In the genomic region with DNA sequence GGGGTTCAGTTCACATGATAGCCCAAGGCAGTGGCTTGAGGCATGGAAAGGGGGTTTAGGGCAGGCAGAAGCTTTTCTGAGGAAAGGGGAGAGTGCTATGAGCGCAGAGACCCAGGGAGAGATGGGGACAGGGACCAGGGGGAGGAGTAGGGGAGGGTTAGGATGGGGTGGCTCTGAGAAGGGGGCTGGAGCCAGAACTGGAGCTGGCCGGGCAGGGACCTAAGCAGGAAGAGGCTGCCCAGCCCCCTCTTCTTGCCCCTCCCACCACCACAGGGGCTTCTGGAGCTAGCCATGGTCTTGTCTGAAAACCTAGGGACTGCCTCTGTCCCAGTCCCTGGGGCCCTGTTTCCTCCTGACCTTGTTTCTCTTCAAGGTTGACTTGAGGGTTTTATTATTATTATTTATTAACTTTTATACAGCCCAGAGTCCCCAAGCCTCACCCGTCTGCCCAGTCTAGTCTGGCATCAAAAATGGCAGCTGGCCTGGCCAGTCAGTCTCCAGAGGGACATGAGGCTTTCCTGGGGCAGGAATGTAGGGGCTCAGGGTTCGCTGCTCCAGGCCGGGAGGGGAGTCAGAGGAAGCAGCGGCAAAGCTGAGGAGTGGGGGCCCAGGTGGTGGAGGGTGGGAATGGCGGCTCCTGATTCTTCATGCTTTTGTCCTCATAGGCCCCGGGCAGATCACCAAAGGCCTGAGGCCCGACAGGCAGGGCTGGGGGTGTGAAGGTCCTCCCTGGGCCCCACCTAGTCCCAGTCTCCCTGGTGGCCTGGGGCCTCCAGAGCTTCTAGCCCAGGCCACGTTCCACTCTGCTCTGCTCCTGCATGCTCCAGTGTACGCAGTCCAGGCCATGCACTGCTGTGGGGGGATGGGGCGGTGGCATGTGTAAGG, we compare ENCODE assay signal across 8 cellular contexts. TPM values are rescaled to one million over a fixed set of nuclear protein-coding genes. Genes with fewer than 3 reads are reported as not detected.
DNase-seq lines count a peak whose midpoint lies in the region; ATAC-seq and TF ChIP-seq lines count a peak whose summit lies in the region.

No MANE protein-coding gene starts in this region.

- H3K4me3 Mint-ChIP-seq in CD4-positive, CD25-positive, alpha-beta regulatory T cell = peak overlapping the region; percentile 33 to 56 (median 46)

- no peak overlapping the region for H3K4me3 ChIP-seq in CD4-positive, CD25-positive, alpha-beta regulatory T cell (ENCODE audit: low read depth, low read length)
- H3K4me3 ChIP-seq in esophagus squamous epithelium (peak overlapping the region in 2 of 4 donors; percentile 91 to 94), ovary (no peak overlapping the region)

- H3K27ac Mint-ChIP-seq in CD4-positive, CD25-positive, alpha-beta regulatory T cell = peak overlapping the region; percentile 4 to 90 (median 62)

- no peak for TF ChIP-seq POLR2A in esophagus squamous epithelium (IDR thresholded peaks at IDR 0.05)
- TF ChIP-seq POLR2A in ovary (IDR thresholded peaks at IDR 0.05) = no peak

- no peak for DNase-seq in CD4-positive, CD25-positive, alpha-beta regulatory T cell
- no peak for DNase-seq in RWPE1 (ENCODE audit: low spot score)
- no peak for DNase-seq in esophagus squamous epithelium (lab: John Stamatoyannopoulos, UW)
- no peak for DNase-seq in ovary
- DNase-seq in OCI-M2 (lab: John Stamatoyannopoulos, UW; ENCODE audit: unreplicated experiment) = no peak
- no peak for DNase-seq in HT-29 (ENCODE audit: low spot score)

- peaks cover 83% of the 10 kb centered on the region for H3K4me1 ChIP-seq in CD4-positive, CD25-positive, alpha-beta regulatory T cell (ENCODE audit: control insufficient read depth, insufficient read depth, low read length, poor library complexity, severe bottlenecking)
- H3K4me1 ChIP-seq in esophagus squamous epithelium = peaks cover 57 to 91% (median 66%) of the 10 kb centered on the region in 3 donors
- H3K4me1 ChIP-seq in ovary (ENCODE audit: insufficient read depth) = peaks cover 35% of the 10 kb centered on the region

- H3K9me3 ChIP-seq in CD4-positive, CD25-positive, alpha-beta regulatory T cell (ENCODE audit: control insufficient read depth in 2 of 2, low read length in 2 of 2) = no peaks in the 10 kb centered on the region
- no peaks in the 10 kb centered on the region for H3K9me3 ChIP-seq in esophagus squamous epithelium
- no peaks in the 10 kb centered on the region for H3K9me3 ChIP-seq in ovary

- CTCF ChIA-PET in RWPE1 (lab: Yijun Ruan, JAX) = interaction anchor here (0.6 to 0.7 kb wide), 3 partner anchors 23 to 703 kb away, joined by 4 to 5 read pairs (median 4); no protein-coding TSS in a partner anchor

- H3K36me3 ChIP-seq in CD4-positive, CD25-positive, alpha-beta regulatory T cell (ENCODE audit: control insufficient read depth, insufficient read depth, low read length) = peaks cover 30% of the 10 kb centered on the region
- peaks cover 0 to 42% (median 11%) of the 10 kb centered on the region in 3 donors for H3K36me3 ChIP-seq in esophagus squamous epithelium
- no peaks in the 10 kb centered on the region for H3K36me3 ChIP-seq in ovary

- H3K27me3 Mint-ChIP-seq in CD4-positive, CD25-positive, alpha-beta regulatory T cell = no peaks in the 10 kb centered on the region

- 40 to 45% methylated on average over 3 to 4 of the region's 12 CpGs for WGBS in esophagus squamous epithelium, 2 donors
- WGBS in ovary, 3 donors = 62 to 66% (median 64%) methylated on average over 12 of the region's 12 CpGs

- no peaks in the 10 kb centered on the region for H3K27me3 ChIP-seq in CD4-positive, CD25-positive, alpha-beta regulatory T cell (ENCODE audit: control insufficient read depth, insufficient read depth, low read length)
- H3K27me3 ChIP-seq in esophagus squamous epithelium (no peaks in the 10 kb centered on the region), ovary (no peaks in the 10 kb centered on the region)

- peaks cover 13% of the 10 kb centered on the region for H3K36me3 Mint-ChIP-seq in CD4-positive, CD25-positive, alpha-beta regulatory T cell

- peaks cover 0 to 82% (median 42%) of the 10 kb centered on the region in 4 donors for H3K4me1 Mint-ChIP-seq in CD4-positive, CD25-positive, alpha-beta regulatory T cell

- TF ChIP-seq CTCF in RWPE1 (conservative IDR thresholded peaks at IDR 0.05; ENCODE audit: low read depth) = no peak
- no peak for TF ChIP-seq CTCF in esophagus squamous epithelium (IDR thresholded peaks at IDR 0.05)
- no peak for TF ChIP-seq CTCF in ovary (IDR thresholded peaks at IDR 0.05)

- intact Hi-C loops in esophagus squamous epithelium (cut with DNase I) (no loop called here), ovary (cut with DNase I) (loop anchor here in 3 of 4 donors (5.0 to 10.0 kb wide), 3 partner anchors 55 to 65 kb away; a partner anchor contains a TSS)

- no peak for ATAC-seq in CD4-positive, CD25-positive, alpha-beta regulatory T cell (ENCODE audit: low read depth in 2 of 2)
- ATAC-seq in HG02938 (IDR thresholded peaks at IDR 0.05; ENCODE audit: unreplicated experiment) (no peak), HG03457 (IDR thresholded peaks at IDR 0.05; ENCODE audit: unreplicated experiment) (no peak)

- H3K9me3 Mint-ChIP-seq in CD4-positive, CD25-positive, alpha-beta regulatory T cell = no peaks in the 10 kb centered on the region

- no peak for TF ChIP-seq EP300 in ovary (IDR thresholded peaks at IDR 0.05)

- peak overlapping the region; percentile 54 for H3K27ac ChIP-seq in CD4-positive, CD25-positive, alpha-beta regulatory T cell (ENCODE audit: insufficient read depth, low read length, poor library complexity, severe bottlenecking)
- H3K27ac ChIP-seq in RWPE1 = peak overlapping the region; percentile 100
- H3K27ac ChIP-seq in esophagus squamous epithelium = peak overlapping the region; percentile 41 to 100 (median 98)
- H3K27ac ChIP-seq in ovary = peak overlapping the region; percentile 31 to 36

- POLR2A ChIA-PET in RWPE1 (lab: Yijun Ruan, JAX; ENCODE audit: low non-redundant PET) = no interaction called here

RNA-seq across cellular contexts. Expression of a gene that starts 5.7 kb away (rescaled TPM):
- total RNA-seq in CD4-positive, CD25-positive, alpha-beta regulatory T cell = 73.4 TPM
- 10 to 100 TPM; 30.2 to 38.3 (median 36.4) TPM for polyA plus RNA-seq in CD4-positive, CD25-positive, alpha-beta regulatory T cell
- total RNA-seq in esophagus squamous epithelium (10 to 100 TPM; 27.6 to 75.9 (median 48.8) TPM), ovary (100 to 1,000 TPM in 2 of 7 donors, 10 to 100 TPM in 5; 48.5 to 120 (median 91.7) TPM)
- 10 to 100 TPM; 74.7 to 84.3 TPM for polyA plus RNA-seq in ovary
- total RNA-seq in HT-29 (2014; rRNA removed; shearing (Covaris generic)) = 81.2 and 82.3 TPM in 2 replicates

Comparison
In these comparisons a context has a peak if more than half of its experiments do, and no peak if none do; other contexts are left out.
1. H3K27ac ChIP-seq: peak in every context shown above with its lines; median percentile 100 in RWPE1; 98 in esophagus squamous epithelium; 54 in CD4-positive, CD25-positive, alpha-beta regulatory T cell; 34 in ovary.